ENCODE assay signal across 18 cellular contexts in the genomic region with DNA sequence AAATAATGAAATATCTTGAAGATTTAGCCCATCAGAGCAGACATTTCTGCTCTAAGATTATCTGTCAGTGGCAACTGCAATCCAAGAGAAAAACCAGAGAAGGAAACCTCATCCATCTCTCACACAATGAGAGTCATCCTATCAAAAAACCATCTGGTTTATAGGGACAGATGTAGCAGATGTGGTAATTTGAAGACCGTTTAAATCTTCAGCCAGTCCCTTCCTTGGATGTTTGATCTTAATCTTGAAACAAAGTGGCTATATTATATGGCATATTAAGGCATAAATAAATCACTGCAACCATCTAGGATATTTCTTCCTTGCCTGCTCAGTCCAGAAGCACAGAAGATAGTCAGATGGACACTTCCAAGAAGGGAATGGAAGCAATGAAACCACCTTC.
DNase-seq lines count a peak whose midpoint lies in the region; ATAC-seq and TF ChIP-seq lines count a peak whose summit lies in the region.
"Had no signal": no experiment of that assay in that cellular context is flagged by ENCODE, and none has a peak within 500 bp of the region (broad histone marks: within the 10 kb centered on the region; RNA-seq: fewer than 3 reads in every experiment).

No MANE protein-coding gene starts in this region.

- no peak overlapping the region for H3K4me2 ChIP-seq in IMR-90 (ENCODE audit: low read depth, low read length)
- no peak overlapping the region for H3K4me2 ChIP-seq in trophoblast cell (ENCODE audit: low read length)
- H3K4me2 ChIP-seq: BLaER1 had no signal

- no peaks in the 10 kb centered on the region for H3K79me2 ChIP-seq in trophoblast cell (ENCODE audit: control insufficient read depth, insufficient read depth, low read length, poor library complexity)

- no peak for TF ChIP-seq RAD21 in IMR-90 (IDR thresholded peaks at IDR 0.05; ENCODE audit: low read length)

- POLR2A ChIA-PET in IMR-90 (lab: Charles Lee; ENCODE audit: unreplicated experiment) = no interaction called here

- no peak overlapping the region for H2AK9ac ChIP-seq in IMR-90 (replicated peaks; ENCODE audit: low read depth, low read length, poor library complexity)

- H4K12ac ChIP-seq in trophoblast cell (ENCODE audit: low read depth, low read length) = no peak overlapping the region

- H4K91ac ChIP-seq in IMR-90 (ENCODE audit: insufficient read depth, low read depth, low read length) (no peak overlapping the region), trophoblast cell (ENCODE audit: low read depth, low read length) (no peak overlapping the region)

- H3K36me3 Mint-ChIP-seq in effector memory CD8-positive, alpha-beta T cell (ENCODE audit: insufficient read depth) = peaks cover 2% of the 10 kb centered on the region
- H3K36me3 Mint-ChIP-seq: CD4-positive, CD25-positive, alpha-beta regulatory T cell; CD8-positive, alpha-beta T cell had no signal

- no peak for ATAC-seq in IMR-90 (ENCODE audit: low read depth)
- no peak for ATAC-seq in effector memory CD8-positive, alpha-beta T cell (replicated peaks)
- ATAC-seq: CD8-positive, alpha-beta T cell had no signal

- H4K20me1 ChIP-seq in IMR-90 (ENCODE audit: insufficient read depth, low read length) = peaks cover 11% of the 10 kb centered on the region; the same call in 1 of the 2 replicates
- H4K20me1 ChIP-seq: BLaER1 had no signal

- TF ChIP-seq POLR2A in IMR-90 (IDR thresholded peaks at IDR 0.05; ENCODE audit: low read depth, low read length) = no peak

- H3K4me3 Mint-ChIP-seq in effector memory CD8-positive, alpha-beta T cell = no peak overlapping the region
- H3K4me3 Mint-ChIP-seq: B cell; CD4-positive, CD25-positive, alpha-beta regulatory T cell; CD8-positive, alpha-beta T cell had no signal

- H3K4me3 ChIP-seq in IMR-90 (ENCODE audit: insufficient read depth, low read depth, low read length) (no peak overlapping the region), trophoblast cell (ENCODE audit: low read depth, low read length) (no peak overlapping the region)
- H3K4me3 ChIP-seq: BLaER1 had no signal

- H2BK5ac ChIP-seq in IMR-90 (ENCODE audit: low read depth, low read length, poor library complexity, severe bottlenecking) (no peak overlapping the region), trophoblast cell (ENCODE audit: low read depth, low read length, poor library complexity) (no peak overlapping the region)

- H3K4me1 Mint-ChIP-seq in effector memory CD8-positive, alpha-beta T cell (ENCODE audit: low read depth in 2 of 2) = peaks cover 0 to 2% of the 10 kb centered on the region in 2 donors
- H3K4me1 Mint-ChIP-seq: B cell had no signal

- no peak overlapping the region for H4K8ac ChIP-seq in IMR-90 (ENCODE audit: low read depth in 2 of 2, low read length in 2 of 2)
- no peak overlapping the region for H4K8ac ChIP-seq in trophoblast cell (ENCODE audit: low read depth, low read length)

- no peak overlapping the region for H3K23ac ChIP-seq in IMR-90 (ENCODE audit: low read depth, low read length)
- no peak overlapping the region for H3K23ac ChIP-seq in trophoblast cell (ENCODE audit: low read length)

- H2AK5ac ChIP-seq in IMR-90 (ENCODE audit: low read depth, low read length) (peak overlapping the region; percentile 15; the same call in 1 of the 2 replicates), trophoblast cell (ENCODE audit: low read length) (no peak overlapping the region)

- no peaks in the 10 kb centered on the region for H3K27me3 Mint-ChIP-seq in effector memory CD8-positive, alpha-beta T cell
- H3K27me3 Mint-ChIP-seq: B cell had no signal

- H3K27ac ChIP-seq in IMR-90 (ENCODE audit: insufficient read depth, low read length) (no peak overlapping the region), trophoblast cell (ENCODE audit: low read depth, low read length) (no peak overlapping the region)
- H3K27ac ChIP-seq: 22Rv1, BLaER1, C4-2B had no signal

- no peak overlapping the region for H3K18ac ChIP-seq in IMR-90 (ENCODE audit: low read depth, low read length)
- no peak overlapping the region for H3K18ac ChIP-seq in trophoblast cell (ENCODE audit: low read length)

- H2BK15ac ChIP-seq in IMR-90 (ENCODE audit: low read depth, low read length) = no peak overlapping the region

- WGBS in IMR-90 (ENCODE audit: extremely low coverage in 2 of 2, insufficient read length in 1 of 2), 2 experiments = no CpG with 5 or more reads among the region's 1 CpG
- WGBS in trophoblast cell (ENCODE audit: extremely low coverage, insufficient coverage, insufficient read length) = no CpG with 5 or more reads among the region's 1 CpG

- CTCF ChIA-PET in IMR-90 (lab: Yijun Ruan, JAX) = no interaction called here

- no peaks in the 10 kb centered on the region for H3K9me3 ChIP-seq in IMR-90 (ENCODE audit: control insufficient read depth, insufficient read depth, low read length)
- no peaks in the 10 kb centered on the region for H3K9me3 ChIP-seq in trophoblast cell (ENCODE audit: insufficient read depth, low read depth, low read length)
- H3K9me3 ChIP-seq: Caco-2 had no signal

- H2BK20ac ChIP-seq in IMR-90 (ENCODE audit: low read depth, low read length) = no peak overlapping the region

- dilution Hi-C loops in IMR-90 (cut with HindIII; ENCODE audit: low sequenced_read_pairs, unreplicated experiment) = no loop called here

- in situ Hi-C loops in IMR-90 (cut with MboI; ENCODE audit: low sequenced_read_pairs) = loop anchor here (10.0 to 25.0 kb wide), 2 partner anchors 389 to 1196 kb away; no protein-coding TSS in a partner anchor

- peaks cover 7 to 30% of the 10 kb centered on the region in 2 experiments; a peak in 3 of 4 replicates for H3K79me1 ChIP-seq in IMR-90 (ENCODE audit: low read depth in 1 of 2, low read length in 2 of 2)
- H3K79me1 ChIP-seq in trophoblast cell (ENCODE audit: low read length) = no peaks in the 10 kb centered on the region

- H3K4me1 ChIP-seq in IMR-90 (ENCODE audit: control insufficient read depth, insufficient read depth, low read length) (peaks cover 6% of the 10 kb centered on the region), trophoblast cell (ENCODE audit: control insufficient read depth in 1 of 2, insufficient read depth in 2 of 2, low read length in 2 of 2) (no peaks in the 10 kb centered on the region)

- H4K5ac ChIP-seq in IMR-90 (ENCODE audit: low read depth, low read length) = no peak overlapping the region

- 0 out of 2 replicates have a peak, but pooled peaks cover 3% of the 10 kb centered on the region for H3K9me1 ChIP-seq in IMR-90 (ENCODE audit: insufficient read depth, low read length)

- no peak overlapping the region for H3K27ac Mint-ChIP-seq in effector memory CD8-positive, alpha-beta T cell
- H3K27ac Mint-ChIP-seq: B cell; CD4-positive, CD25-positive, alpha-beta regulatory T cell; CD8-positive, alpha-beta T cell had no signal

- TF ChIP-seq CTCF in IMR-90 (conservative IDR thresholded peaks at IDR 0.05; ENCODE audit: low read depth, low read length) = no peak

- H3K14ac ChIP-seq in IMR-90 (replicated peaks; ENCODE audit: low read depth, low read length) (no peak overlapping the region), trophoblast cell (ENCODE audit: low read length) (no peak overlapping the region)

- H3K9ac ChIP-seq in IMR-90 (ENCODE audit: low read depth, low read length) (no peak overlapping the region), trophoblast cell (ENCODE audit: low read length) (no peak overlapping the region)
- H3K9ac ChIP-seq: BLaER1 had no signal

- H2BK12ac ChIP-seq in trophoblast cell (ENCODE audit: low read length) = no peak overlapping the region

- no peak overlapping the region for H3K4ac ChIP-seq in IMR-90 (ENCODE audit: low read depth, low read length)
- no peak overlapping the region for H3K4ac ChIP-seq in trophoblast cell (ENCODE audit: low read depth, low read length)

- H3K56ac ChIP-seq in IMR-90 (ENCODE audit: extremely low read depth, insufficient read depth, low read length) = no peak overlapping the region

- H2AFZ ChIP-seq in IMR-90 (replicated peaks; ENCODE audit: low read length, poor library complexity) = no peak overlapping the region
- no peak overlapping the region for H2AFZ ChIP-seq in trophoblast cell (ENCODE audit: insufficient read depth, low read length, poor library complexity)

- H3K36me3 ChIP-seq in IMR-90 (ENCODE audit: control insufficient read depth, insufficient read depth, low read length) = no peaks in the 10 kb centered on the region
- H3K36me3 ChIP-seq in trophoblast cell (ENCODE audit: control insufficient read depth in 1 of 2, insufficient read depth in 2 of 2, low read length in 2 of 2) = no peaks in the 10 kb centered on the region
- H3K36me3 ChIP-seq: BLaER1 had no signal

- no TSS peak for BruUV-seq in IMR-90 (replicated peaks; lab: Mats Ljungman, UMichigan)

- H2BK120ac ChIP-seq in IMR-90 (ENCODE audit: low read depth, low read length) (no peak overlapping the region), trophoblast cell (ENCODE audit: insufficient read depth, low read length, poor library complexity) (no peak overlapping the region)

- H3K27me3 ChIP-seq in IMR-90 (ENCODE audit: control insufficient read depth, insufficient read depth, low read length) = no peaks in the 10 kb centered on the region
- H3K27me3 ChIP-seq in trophoblast cell (ENCODE audit: insufficient read depth, low read length) = no peaks in the 10 kb centered on the region
- H3K27me3 ChIP-seq: BLaER1 had no signal

- no peaks in the 10 kb centered on the region for H3K9me3 Mint-ChIP-seq in effector memory CD8-positive, alpha-beta T cell
- H3K9me3 Mint-ChIP-seq: CD8-positive, alpha-beta T cell had no signal

- DNase-seq in DMS 273 (lab: John Stamatoyannopoulos, UW; ENCODE audit: unreplicated experiment) (peak; percentile 18), DMS 273 treated with DMSO at 0.1 percent for 48 hours (lab: John Stamatoyannopoulos, UW) (no peak), IMR-90 (no peak), SK-N-DZ (ENCODE audit: low spot score) (peak; percentile 78), trophoblast cell (no peak)
- no peak for DNase-seq in effector memory CD8-positive, alpha-beta T cell
- DNase-seq: Caco-2; CD4-positive, CD25-positive, alpha-beta regulatory T cell; CD8-positive, alpha-beta T cell; DMS53; DMS79 treated with DMSO at 0.1 percent for 48 hours; GF-D8; H7; HCEC 1CT had no signal

- intact Hi-C loops in IMR-90 (cut with micrococcal nuclease) = no loop called here

TF ChIP-seq in IMR-90, 13 proteins besides CTCF, POLR2A, EP300 and RAD21 (continues in another document):
- TF ChIP-seq MAZ (IDR thresholded peaks at IDR 0.05; ENCODE audit: borderline replicate concordance, low read depth, low read length) (no peak), SMC3 (IDR thresholded peaks at IDR 0.05; ENCODE audit: low read depth, low read length) (no peak), NFE2L2 (IDR thresholded peaks at IDR 0.05; ENCODE audit: low read depth, low read length) (no peak), MAFK (IDR thresholded peaks at IDR 0.05; ENCODE audit: low read depth, low read length) (no peak), BHLHE40 (IDR thresholded peaks at IDR 0.05; ENCODE audit: low read depth, low read length) (no peak)
- TF ChIP-seq, protein P1, sequence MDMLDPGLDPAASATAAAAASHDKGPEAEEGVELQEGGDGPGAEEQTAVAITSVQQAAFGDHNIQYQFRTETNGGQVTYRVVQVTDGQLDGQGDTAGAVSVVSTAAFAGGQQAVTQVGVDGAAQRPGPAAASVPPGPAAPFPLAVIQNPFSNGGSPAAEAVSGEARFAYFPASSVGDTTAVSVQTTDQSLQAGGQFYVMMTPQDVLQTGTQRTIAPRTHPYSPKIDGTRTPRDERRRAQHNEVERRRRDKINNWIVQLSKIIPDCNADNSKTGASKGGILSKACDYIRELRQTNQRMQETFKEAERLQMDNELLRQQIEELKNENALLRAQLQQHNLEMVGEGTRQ (IDR thresholded peaks at IDR 0.05; ENCODE audit: low read depth, low read length) = no peak

Comparison
In these comparisons a context has a peak if more than half of its experiments do, and no peak if none do; other contexts are left out.
1. DNase-seq: peak in DMS 273 (single experiment) and SK-N-DZ (single experiment); none in DMS 273 treated with DMSO at 0.1 percent for 48 hours (single experiment), IMR-90 (single experiment), effector memory CD8-positive, alpha-beta T cell (0 of 3) and trophoblast cell (0 of 2).